Comparison of ENCODE assay signal across 13 cellular contexts in genomic region chr1:27547220-27548116, GRCh38. TPM values are rescaled to one million over a fixed set of nuclear protein-coding genes. Genes with fewer than 3 reads are reported as not detected.
DNase-seq lines count a peak whose midpoint lies in the region; ATAC-seq and TF ChIP-seq lines count a peak whose summit lies in the region.
"Had no signal": no experiment of that assay in that cellular context is flagged by ENCODE, and none has a peak within 500 bp of the region (broad histone marks: within the 10 kb centered on the region; RNA-seq: fewer than 3 reads in every experiment).

No MANE protein-coding gene starts in this region.

- TF ChIP-seq CTCF in GM23338 (conservative IDR thresholded peaks at IDR 0.05; ENCODE audit: low read depth in 2 of 2) = peak; percentile 54 to 67
- TF ChIP-seq CTCF in WTC11 (IDR thresholded peaks at IDR 0.05) = peak; percentile 43; the same call in 1 of the 2 replicates
- no peak for TF ChIP-seq CTCF in left ventricle myocardium inferior (IDR thresholded peaks at IDR 0.05; ENCODE audit: borderline replicate concordance)

- H3K27ac Mint-ChIP-seq in GM23338 = peak overlapping the region; percentile 7; the same call in 1 of the 2 replicates
- peak overlapping the region; percentile 58 for H3K27ac Mint-ChIP-seq in WTC11
- H3K27ac Mint-ChIP-seq: stimulated activated naive CD8-positive, alpha-beta T cell treated with anti-CD3 and anti-CD28 coated beads, Interleukin-15, Interleukin-2, amounts not matched to agents 100 ng/mL and 50 ng/mL, for 24 hours had no signal

- H3K36me3 ChIP-seq in GM23338 (ENCODE audit: insufficient read depth) (no peaks in the 10 kb centered on the region), left ventricle myocardium inferior (peaks cover 57% of the 10 kb centered on the region), skeletal muscle tissue (ENCODE audit: control insufficient read depth in 3 of 3, insufficient read depth in 3 of 3, low read length in 3 of 3) (peaks cover 40 to 50% (median 48%) of the 10 kb centered on the region in 3 donors)

- H3K27me3 Mint-ChIP-seq in GM23338 (ENCODE audit: insufficient read depth, low read depth, poor library complexity) (peaks cover 15% of the 10 kb centered on the region), WTC11 (ENCODE audit: low read depth) (no peaks in the 10 kb centered on the region)
- H3K27me3 Mint-ChIP-seq: CD4-positive, CD25-positive, alpha-beta regulatory T cell; stimulated activated naive CD8-positive, alpha-beta T cell treated with anti-CD3 and anti-CD28 coated beads, Interleukin-15, Interleukin-2, amounts not matched to agents 100 ng/mL and 50 ng/mL, for 24 hours had no signal

- peaks cover 3% of the 10 kb centered on the region; the same call in 1 of the 2 replicates for H3K4me1 ChIP-seq in GM23338 (ENCODE audit: insufficient read depth)
- peaks cover 52% of the 10 kb centered on the region for H3K4me1 ChIP-seq in left ventricle myocardium inferior
- peaks cover 48 to 57% (median 51%) of the 10 kb centered on the region in 3 donors for H3K4me1 ChIP-seq in skeletal muscle tissue (ENCODE audit: control insufficient read depth in 3 of 3, insufficient read depth in 3 of 3, low read length in 3 of 3)

- intact Hi-C loops in left ventricle myocardium inferior (cut with micrococcal nuclease) = no loop called here

- H3K9me2 ChIP-seq in GM23338 (ENCODE audit: insufficient read depth) = no peaks in the 10 kb centered on the region

- no peaks in the 10 kb centered on the region for H3K79me2 ChIP-seq in GM23338 (replicated peaks; ENCODE audit: insufficient read depth)

- H3K27ac ChIP-seq in GM23338 (ENCODE audit: low read depth) (no peak overlapping the region), left ventricle myocardium inferior (replicated peaks) (peak overlapping the region; percentile 89), skeletal muscle tissue (ENCODE audit: low read depth, low read length) (peak overlapping the region; percentile 92)
- H3K27ac ChIP-seq: PC-9 had no signal

- no peak overlapping the region for H3K4me2 ChIP-seq in GM23338
- H3K4me2 ChIP-seq: PC-9 had no signal

- H3K4me3 Mint-ChIP-seq in GM23338 = no peak overlapping the region
- no peak overlapping the region for H3K4me3 Mint-ChIP-seq in WTC11
- H3K4me3 Mint-ChIP-seq: CD4-positive, CD25-positive, alpha-beta regulatory T cell; stimulated activated naive CD8-positive, alpha-beta T cell treated with anti-CD3 and anti-CD28 coated beads, Interleukin-15, Interleukin-2, amounts not matched to agents 100 ng/mL and 50 ng/mL, for 24 hours had no signal

- no peak overlapping the region for H2AFZ ChIP-seq in GM23338
- H2AFZ ChIP-seq: PC-9 had no signal

- no peaks in the 10 kb centered on the region; the same call in 1 of the 2 replicates for H4K20me1 ChIP-seq in GM23338 (replicated peaks; ENCODE audit: insufficient read depth)

- peaks cover 21% of the 10 kb centered on the region; the same call in 2 of the 3 replicates for H3K36me3 Mint-ChIP-seq in GM23338 (ENCODE audit: low read depth)
- peaks cover 12% of the 10 kb centered on the region for H3K36me3 Mint-ChIP-seq in WTC11

- no peaks in the 10 kb centered on the region for H3K27me3 ChIP-seq in GM23338 (ENCODE audit: insufficient read depth)
- no peaks in the 10 kb centered on the region for H3K27me3 ChIP-seq in left ventricle myocardium inferior (ENCODE audit: low read depth)
- no peaks in the 10 kb centered on the region for H3K27me3 ChIP-seq in skeletal muscle tissue (ENCODE audit: control insufficient read depth in 3 of 3, insufficient read depth in 3 of 3, low read length in 3 of 3)

- CTCF ChIA-PET in WTC11 (lab: Charles Lee) = interaction anchor here (0.7 to 7.6 kb wide), 14 partner anchors 9 to 131 kb away, joined by 3 to 64 read pairs (median 3); no protein-coding TSS in a partner anchor

- H3K9me3 ChIP-seq in left ventricle myocardium inferior (replicated peaks) (no peaks in the 10 kb centered on the region), skeletal muscle tissue (ENCODE audit: control insufficient read depth in 3 of 3, low read length in 3 of 3) (no peaks in the 10 kb centered on the region)

- H3K9ac ChIP-seq in skeletal muscle tissue (ENCODE audit: low read depth in 1 of 3, low read length in 3 of 3) = peak overlapping the region in 1 of 3 donors; percentile 76

- DNase-seq in GM23338 (ENCODE audit: low spot score) (peak; percentile 62), WTC11 (ENCODE audit: low spot score) (peak; percentile 64), left ventricle myocardium inferior (peak; percentile 16), mucosa of gallbladder (ENCODE audit: low spot score) (no peak), NCI-H1417 treated with DMSO at 0.1 percent for 48 hours (lab: John Stamatoyannopoulos, UW) (no peak), SIG-M5 treated with dmso at 0.1 percent for 504 hours (lab: John Stamatoyannopoulos, UW; ENCODE audit: unreplicated experiment) (no peak)
- DNase-seq in activated naive CD4-positive, alpha-beta T cell (lab: John Stamatoyannopoulos, UW) = no peak
- DNase-seq: CD4-positive, CD25-positive, alpha-beta regulatory T cell; hippocampal formation; PC-9; stimulated activated CD4-positive, alpha-beta T cell treated with anti-CD3 and anti-CD28 coated beads, Interleukin-4, amount 100 ng/mL, for 4 hours had no signal

- POLR2A ChIA-PET in WTC11 (lab: Charles Lee) = no interaction called here

- H3K4me3 ChIP-seq in GM23338 (no peak overlapping the region), left ventricle myocardium inferior (no peak overlapping the region), skeletal muscle tissue (ENCODE audit: low read length in 3 of 3) (no peak overlapping the region)
- H3K4me3 ChIP-seq: PC-9 had no signal

- 0 out of 2 replicates have a peak, but pooled peaks cover 2% of the 10 kb centered on the region for H3F3A ChIP-seq in GM23338 (replicated peaks; ENCODE audit: low read depth)

- H3K9me3 Mint-ChIP-seq in GM23338 (no peaks in the 10 kb centered on the region), WTC11 (no peaks in the 10 kb centered on the region)
- H3K9me3 Mint-ChIP-seq: CD4-positive, CD25-positive, alpha-beta regulatory T cell; stimulated activated naive CD8-positive, alpha-beta T cell treated with anti-CD3 and anti-CD28 coated beads, Interleukin-15, Interleukin-2, amounts not matched to agents 100 ng/mL and 50 ng/mL, for 24 hours had no signal

- peak; percentile 80 for ATAC-seq in GM23338
- peak; percentile 68 for ATAC-seq in WTC11

- H3K4me1 Mint-ChIP-seq in GM23338 = peaks cover 21% of the 10 kb centered on the region
- H3K4me1 Mint-ChIP-seq in WTC11 = peaks cover 17% of the 10 kb centered on the region

TF ChIP-seq in WTC11, 78 proteins besides CTCF, POLR2A, EP300 and RAD21:
- no peak for TF ChIP-seq E2F4 (CRISPR knock-in tag; IDR thresholded peaks at IDR 0.05; ENCODE audit: borderline replicate concordance, low read depth)
- TF ChIP-seq, protein P1, sequence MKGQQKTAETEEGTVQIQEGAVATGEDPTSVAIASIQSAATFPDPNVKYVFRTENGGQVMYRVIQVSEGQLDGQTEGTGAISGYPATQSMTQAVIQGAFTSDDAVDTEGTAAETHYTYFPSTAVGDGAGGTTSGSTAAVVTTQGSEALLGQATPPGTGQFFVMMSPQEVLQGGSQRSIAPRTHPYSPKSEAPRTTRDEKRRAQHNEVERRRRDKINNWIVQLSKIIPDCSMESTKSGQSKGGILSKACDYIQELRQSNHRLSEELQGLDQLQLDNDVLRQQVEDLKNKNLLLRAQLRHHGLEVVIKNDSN (CRISPR knock-in tag; IDR thresholded peaks at IDR 0.05) = no peak
- TF ChIP-seq, protein P2, sequence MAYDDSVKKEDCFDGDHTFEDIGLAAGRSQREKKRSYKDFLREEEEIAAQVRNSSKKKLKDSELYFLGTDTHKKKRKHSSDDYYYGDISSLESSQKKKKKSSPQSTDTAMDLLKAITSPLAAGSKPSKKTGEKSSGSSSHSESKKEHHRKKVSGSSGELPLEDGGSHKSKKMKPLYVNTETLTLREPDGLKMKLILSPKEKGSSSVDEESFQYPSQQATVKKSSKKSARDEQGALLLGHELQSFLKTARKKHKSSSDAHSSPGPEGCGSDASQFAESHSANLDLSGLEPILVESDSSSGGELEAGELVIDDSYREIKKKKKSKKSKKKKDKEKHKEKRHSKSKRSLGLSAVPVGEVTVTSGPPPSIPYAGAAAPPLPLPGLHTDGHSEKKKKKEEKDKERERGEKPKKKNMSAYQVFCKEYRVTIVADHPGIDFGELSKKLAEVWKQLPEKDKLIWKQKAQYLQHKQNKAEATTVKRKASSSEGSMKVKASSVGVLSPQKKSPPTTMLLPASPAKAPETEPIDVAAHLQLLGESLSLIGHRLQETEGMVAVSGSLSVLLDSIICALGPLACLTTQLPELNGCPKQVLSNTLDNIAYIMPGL (CRISPR knock-in tag; IDR thresholded peaks at IDR 0.05) = peak; percentile 21; the same call in 1 of the 2 replicates

RNA-seq across cellular contexts. Expression of gene AHDC1, which starts 56.5 kb away (rescaled TPM):
- 19.1 and 22.2 TPM in 2 replicates for total RNA-seq in GM23338 (2014; rRNA removed; shearing (Covaris generic))
- polyA plus RNA-seq in GM23338 (2016; fragmentation: Nextera tagmentation; extraction: Ambion mirVana) = 6.8 and 8.3 TPM in 2 replicates
- total RNA-seq in WTC11 (2021) (31.6 to 49.0 TPM (median 32.6 TPM) in 3 replicates), left ventricle myocardium inferior (40.1 TPM), skeletal muscle tissue (19.8 TPM), mucosa of gallbladder (61.6 TPM)

RNA-seq across cellular contexts. Expression of gene WASF2, which starts 57.5 kb away (rescaled TPM):
- total RNA-seq in GM23338 (2014; rRNA removed; shearing (Covaris generic)) = 37.2 and 40.9 TPM in 2 replicates
- 89.5 and 95.6 TPM in 2 replicates for polyA plus RNA-seq in GM23338 (2016; fragmentation: Nextera tagmentation; extraction: Ambion mirVana)
- 90.1 to 104 TPM (median 92.8 TPM) in 3 replicates for total RNA-seq in WTC11 (2021)
- 51.2 TPM for total RNA-seq in left ventricle myocardium inferior
- total RNA-seq in skeletal muscle tissue = 25.6 TPM
- 124 TPM for total RNA-seq in mucosa of gallbladder

Comparison
In these comparisons a context has a peak if more than half of its experiments do, and no peak if none do; other contexts are left out.
1. DNase-seq: peak in GM23338 (single experiment), WTC11 (single experiment) and left ventricle myocardium inferior (single experiment); none in mucosa of gallbladder (single experiment), NCI-H1417 treated with DMSO at 0.1 percent for 48 hours (single experiment), SIG-M5 treated with dmso at 0.1 percent for 504 hours (single experiment) and activated naive CD4-positive, alpha-beta T cell (0 of 4).